In genomic region chr4:82031386-82031785, GRCh38 we compare ENCODE assay signal across 22 cellular contexts.
"Had no signal": no experiment of that assay in that cellular context is flagged by ENCODE, and none has a peak within 500 bp of the region (broad histone marks: within the 10 kb centered on the region; RNA-seq: fewer than 3 reads in every experiment).

No MANE protein-coding gene starts in this region.

- H3K9me3 Mint-ChIP-seq: activated CD4-positive, alpha-beta memory T cell treated with anti-CD3 and anti-CD28 coated beads for 36 hours; activated CD4-positive, alpha-beta T cell treated with anti-CD3 and anti-CD28 coated beads, Interleukin-2, amount 10 ng/mL, durations not matched to agents 7 days and 5 days; activated naive CD4-positive, alpha-beta T cell treated with anti-CD3 and anti-CD28 coated beads, Interleukin-2, amount 50 U/mL, for 72 hours; activated T-cell treated with anti-CD3 and anti-CD28 coated beads, Interleukin-2, amount 50 U/mL, for 4 hours; central memory CD8-positive, alpha-beta T cell; WTC11 had no signal

- H3K4me1 Mint-ChIP-seq: central memory CD8-positive, alpha-beta T cell; T-helper 17 cell had no signal

- ATAC-seq: activated T-cell treated with anti-CD3 and anti-CD28 coated beads, Interleukin-2, amount 50 U/mL, for 4 hours; T-helper 17 cell; WTC11 had no signal

- H3K27ac Mint-ChIP-seq: activated CD4-positive, alpha-beta memory T cell treated with anti-CD3 and anti-CD28 coated beads for 36 hours; activated CD4-positive, alpha-beta T cell treated with anti-CD3 and anti-CD28 coated beads, Interleukin-2, amount 10 ng/mL, durations not matched to agents 7 days and 5 days; activated naive CD4-positive, alpha-beta T cell treated with anti-CD3 and anti-CD28 coated beads, Interleukin-2, amount 50 U/mL, for 72 hours; T-helper 17 cell; WTC11 had no signal

- H3K4me3 Mint-ChIP-seq: activated CD4-positive, alpha-beta memory T cell treated with anti-CD3 and anti-CD28 coated beads for 36 hours; activated CD4-positive, alpha-beta T cell treated with anti-CD3 and anti-CD28 coated beads, Interleukin-2, amount 10 ng/mL, durations not matched to agents 7 days and 5 days; activated T-cell treated with anti-CD3 and anti-CD28 coated beads, Interleukin-2, amount 50 U/mL, for 4 hours; central memory CD8-positive, alpha-beta T cell; T-helper 17 cell; WTC11 had no signal

- H3K36me3 Mint-ChIP-seq: activated CD4-positive, alpha-beta memory T cell treated with anti-CD3 and anti-CD28 coated beads for 36 hours; activated naive CD4-positive, alpha-beta T cell treated with anti-CD3 and anti-CD28 coated beads, Interleukin-2, amount 50 U/mL, for 72 hours; brain; WTC11 had no signal

- DNase-seq: activated CD4-positive, alpha-beta memory T cell treated with anti-CD3 and anti-CD28 coated beads for 36 hours; activated CD4-positive, alpha-beta T cell treated with anti-CD3 and anti-CD28 coated beads, Interleukin-2, amount 10 ng/mL, durations not matched to agents 7 days and 5 days; activated CD4-positive, CD25-positive, alpha-beta regulatory T cell treated with anti-CD3 and anti-CD28 coated beads, Interleukin-2, amount 50 U/mL, for 72 hours; activated CD8-positive, alpha-beta memory T cell treated with anti-CD3 and anti-CD28 coated beads for 24 hours; activated effector memory CD4-positive, alpha-beta T cell treated with anti-CD3 and anti-CD28 coated beads, Interleukin-2, amount 50 U/mL, for 16 hours; activated naive CD4-positive, alpha-beta T cell treated with Interleukin-2 at 50 U/mL for 16 hours; activated T-cell treated with anti-CD3 and anti-CD28 coated beads, Interleukin-2, amount 50 U/mL, for 4 hours; KG1; NCI-H1092; NCI-H1417 treated with DMSO at 0.1 percent for 48 hours; NCI-H187 treated with DMSO at 0.1 percent for 48 hours; NCI-H2081 treated with DMSO at 0.1 percent for 48 hours; NCI-H226; NCI-H510A; NCI-H748 treated with DMSO at 0.1 percent for 48 hours; SIG-M5; T-helper 17 cell; T-helper 9 cell had no signal
